In the genomic region with DNA sequence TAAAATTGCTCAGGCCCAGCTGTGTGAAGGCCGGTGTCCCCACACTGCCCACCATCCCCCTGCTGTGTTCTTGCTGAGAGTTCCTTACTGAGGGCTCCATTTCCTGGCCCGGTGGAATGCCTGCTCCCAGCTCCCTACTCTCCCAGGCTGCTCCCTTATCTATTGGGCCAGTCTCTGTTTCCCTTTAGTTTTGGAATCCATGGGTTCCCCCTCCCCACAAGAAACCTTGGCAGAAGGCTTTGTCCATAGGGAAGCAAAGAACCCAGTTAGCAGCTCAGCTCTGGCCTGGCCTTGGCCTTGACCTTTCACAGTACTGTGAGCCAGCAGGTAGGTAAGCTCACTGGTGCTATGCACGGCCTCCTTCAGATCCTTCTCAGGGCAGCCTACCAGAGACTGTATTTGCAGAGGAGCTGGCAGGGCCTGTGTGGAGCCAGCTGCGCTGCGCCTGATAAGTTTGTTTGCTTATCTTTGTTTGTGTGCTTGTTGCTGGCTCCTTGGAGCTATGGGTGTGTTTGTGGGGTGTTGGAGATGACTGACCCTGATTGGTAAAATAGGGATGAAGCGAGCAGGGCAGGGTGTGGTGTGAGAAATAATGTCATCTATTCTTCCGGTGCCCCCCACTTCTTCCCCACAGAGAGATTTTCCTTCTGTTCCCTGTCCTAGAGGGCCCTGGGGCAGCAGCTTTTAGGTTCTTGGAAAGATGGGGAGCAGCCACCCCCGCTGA, we compare ENCODE assay signal across 1 cellular context.
TF ChIP-seq lines count a peak whose summit lies in the region.

No MANE protein-coding gene starts in this region.

TF ChIP-seq in K562, 482 proteins besides CTCF, POLR2A, EP300 and RAD21 (continued from another document and continues in another):
- peak; percentile 95 for TF ChIP-seq PML (IDR thresholded peaks at IDR 0.05; ENCODE audit: low read length)
- no peak for TF ChIP-seq XRCC4 (IDR thresholded peaks at IDR 0.05; ENCODE audit: extremely low read depth, insufficient read depth, insufficient read length)
- no peak for TF ChIP-seq MCM3 (IDR thresholded peaks at IDR 0.05)
- no peak for TF ChIP-seq SMARCB1 (IDR thresholded peaks at IDR 0.05; ENCODE audit: insufficient read length, low read depth)
- TF ChIP-seq, protein P1, sequence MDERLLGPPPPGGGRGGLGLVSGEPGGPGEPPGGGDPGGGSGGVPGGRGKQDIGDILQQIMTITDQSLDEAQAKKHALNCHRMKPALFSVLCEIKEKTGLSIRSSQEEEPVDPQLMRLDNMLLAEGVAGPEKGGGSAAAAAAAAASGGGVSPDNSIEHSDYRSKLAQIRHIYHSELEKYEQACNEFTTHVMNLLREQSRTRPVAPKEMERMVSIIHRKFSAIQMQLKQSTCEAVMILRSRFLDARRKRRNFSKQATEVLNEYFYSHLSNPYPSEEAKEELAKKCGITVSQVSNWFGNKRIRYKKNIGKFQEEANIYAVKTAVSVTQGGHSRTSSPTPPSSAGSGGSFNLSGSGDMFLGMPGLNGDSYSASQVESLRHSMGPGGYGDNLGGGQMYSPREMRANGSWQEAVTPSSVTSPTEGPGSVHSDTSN (CRISPR knock-in tag; IDR thresholded peaks at IDR 0.05; ENCODE audit: low read depth): no peak
- TF ChIP-seq, protein P1 (tag; conservative IDR thresholded peaks at IDR 0.05; ENCODE audit: low read depth): no peak
- TF ChIP-seq MAFG (tag; conservative IDR thresholded peaks at IDR 0.05): no peak
- no peak for TF ChIP-seq RBFOX2 (IDR thresholded peaks at IDR 0.05; ENCODE audit: low read depth, low read length)
- TF ChIP-seq SMARCC2 (IDR thresholded peaks at IDR 0.05; ENCODE audit: low read depth): peak; percentile 95
- no peak for TF ChIP-seq MTF1 (CRISPR knock-in tag; IDR thresholded peaks at IDR 0.05; ENCODE audit: borderline replicate concordance)
- TF ChIP-seq TSC22D4 (tag; IDR thresholded peaks at IDR 0.05): no peak
- TF ChIP-seq CEBPG (CRISPR knock-in tag; IDR thresholded peaks at IDR 0.05): no peak
- no peak for TF ChIP-seq CEBPG (tag; conservative IDR thresholded peaks at IDR 0.05 in 1 of 2, IDR thresholded peaks at IDR 0.05 in 1 of 2)
- TF ChIP-seq, protein P2, sequence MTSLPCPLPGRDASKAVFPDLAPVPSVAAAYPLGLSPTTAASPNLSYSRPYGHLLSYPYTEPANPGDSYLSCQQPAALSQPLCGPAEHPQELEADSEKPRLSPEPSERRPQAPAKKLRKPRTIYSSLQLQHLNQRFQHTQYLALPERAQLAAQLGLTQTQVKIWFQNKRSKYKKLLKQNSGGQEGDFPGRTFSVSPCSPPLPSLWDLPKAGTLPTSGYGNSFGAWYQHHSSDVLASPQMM (CRISPR knock-in tag; IDR thresholded peaks at IDR 0.05): no peak
- TF ChIP-seq ZNF436 (CRISPR knock-in tag; IDR thresholded peaks at IDR 0.05): no peak
- peak; percentile 74; the same call in 1 of the 2 replicates for TF ChIP-seq MYNN (IDR thresholded peaks at IDR 0.05)
- no peak for TF ChIP-seq MYNN (CRISPR knock-in tag; IDR thresholded peaks at IDR 0.05)
- TF ChIP-seq, protein P3, sequence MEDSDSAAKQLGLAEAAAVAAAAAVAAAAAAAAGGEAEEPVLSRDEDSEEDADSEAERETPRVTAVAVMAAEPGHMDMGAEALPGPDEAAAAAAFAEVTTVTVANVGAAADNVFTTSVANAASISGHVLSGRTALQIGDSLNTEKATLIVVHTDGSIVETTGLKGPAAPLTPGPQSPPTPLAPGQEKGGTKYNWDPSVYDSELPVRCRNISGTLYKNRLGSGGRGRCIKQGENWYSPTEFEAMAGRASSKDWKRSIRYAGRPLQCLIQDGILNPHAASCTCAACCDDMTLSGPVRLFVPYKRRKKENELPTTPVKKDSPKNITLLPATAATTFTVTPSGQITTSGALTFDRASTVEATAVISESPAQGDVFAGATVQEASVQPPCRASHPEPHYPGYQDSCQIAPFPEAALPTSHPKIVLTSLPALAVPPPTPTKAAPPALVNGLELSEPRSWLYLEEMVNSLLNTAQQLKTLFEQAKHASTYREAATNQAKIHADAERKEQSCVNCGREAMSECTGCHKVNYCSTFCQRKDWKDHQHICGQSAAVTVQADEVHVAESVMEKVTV (CRISPR knock-in tag; IDR thresholded peaks at IDR 0.05): no peak
- TF ChIP-seq ZNF586 (CRISPR knock-in tag; conservative IDR thresholded peaks at IDR 0.05): no peak
- TF ChIP-seq EWSR1 (IDR thresholded peaks at IDR 0.05; ENCODE audit: borderline replicate concordance, low read depth, partially characterized antibody): no peak
- TF ChIP-seq CBX1 (IDR thresholded peaks at IDR 0.05; ENCODE audit: low read depth): no peak
- peak; percentile 49; the same call in 1 of the 2 replicates for TF ChIP-seq ZNF583 (CRISPR knock-in tag; IDR thresholded peaks at IDR 0.05)
- TF ChIP-seq MBD2 (IDR thresholded peaks at IDR 0.05; ENCODE audit: borderline replicate concordance, low read depth): peak; percentile 53; the same call in 1 of the 2 replicates
- TF ChIP-seq HDAC3 (IDR thresholded peaks at IDR 0.05; ENCODE audit: borderline replicate concordance, partially characterized antibody): peak; percentile 86
- TF ChIP-seq, protein P4, sequence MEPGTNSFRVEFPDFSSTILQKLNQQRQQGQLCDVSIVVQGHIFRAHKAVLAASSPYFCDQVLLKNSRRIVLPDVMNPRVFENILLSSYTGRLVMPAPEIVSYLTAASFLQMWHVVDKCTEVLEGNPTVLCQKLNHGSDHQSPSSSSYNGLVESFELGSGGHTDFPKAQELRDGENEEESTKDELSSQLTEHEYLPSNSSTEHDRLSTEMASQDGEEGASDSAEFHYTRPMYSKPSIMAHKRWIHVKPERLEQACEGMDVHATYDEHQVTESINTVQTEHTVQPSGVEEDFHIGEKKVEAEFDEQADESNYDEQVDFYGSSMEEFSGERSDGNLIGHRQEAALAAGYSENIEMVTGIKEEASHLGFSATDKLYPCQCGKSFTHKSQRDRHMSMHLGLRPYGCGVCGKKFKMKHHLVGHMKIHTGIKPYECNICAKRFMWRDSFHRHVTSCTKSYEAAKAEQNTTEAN (CRISPR knock-in tag; IDR thresholded peaks at IDR 0.05): no peak
- TF ChIP-seq ZC3H8 (IDR thresholded peaks at IDR 0.05): no peak
- TF ChIP-seq, protein P5, sequence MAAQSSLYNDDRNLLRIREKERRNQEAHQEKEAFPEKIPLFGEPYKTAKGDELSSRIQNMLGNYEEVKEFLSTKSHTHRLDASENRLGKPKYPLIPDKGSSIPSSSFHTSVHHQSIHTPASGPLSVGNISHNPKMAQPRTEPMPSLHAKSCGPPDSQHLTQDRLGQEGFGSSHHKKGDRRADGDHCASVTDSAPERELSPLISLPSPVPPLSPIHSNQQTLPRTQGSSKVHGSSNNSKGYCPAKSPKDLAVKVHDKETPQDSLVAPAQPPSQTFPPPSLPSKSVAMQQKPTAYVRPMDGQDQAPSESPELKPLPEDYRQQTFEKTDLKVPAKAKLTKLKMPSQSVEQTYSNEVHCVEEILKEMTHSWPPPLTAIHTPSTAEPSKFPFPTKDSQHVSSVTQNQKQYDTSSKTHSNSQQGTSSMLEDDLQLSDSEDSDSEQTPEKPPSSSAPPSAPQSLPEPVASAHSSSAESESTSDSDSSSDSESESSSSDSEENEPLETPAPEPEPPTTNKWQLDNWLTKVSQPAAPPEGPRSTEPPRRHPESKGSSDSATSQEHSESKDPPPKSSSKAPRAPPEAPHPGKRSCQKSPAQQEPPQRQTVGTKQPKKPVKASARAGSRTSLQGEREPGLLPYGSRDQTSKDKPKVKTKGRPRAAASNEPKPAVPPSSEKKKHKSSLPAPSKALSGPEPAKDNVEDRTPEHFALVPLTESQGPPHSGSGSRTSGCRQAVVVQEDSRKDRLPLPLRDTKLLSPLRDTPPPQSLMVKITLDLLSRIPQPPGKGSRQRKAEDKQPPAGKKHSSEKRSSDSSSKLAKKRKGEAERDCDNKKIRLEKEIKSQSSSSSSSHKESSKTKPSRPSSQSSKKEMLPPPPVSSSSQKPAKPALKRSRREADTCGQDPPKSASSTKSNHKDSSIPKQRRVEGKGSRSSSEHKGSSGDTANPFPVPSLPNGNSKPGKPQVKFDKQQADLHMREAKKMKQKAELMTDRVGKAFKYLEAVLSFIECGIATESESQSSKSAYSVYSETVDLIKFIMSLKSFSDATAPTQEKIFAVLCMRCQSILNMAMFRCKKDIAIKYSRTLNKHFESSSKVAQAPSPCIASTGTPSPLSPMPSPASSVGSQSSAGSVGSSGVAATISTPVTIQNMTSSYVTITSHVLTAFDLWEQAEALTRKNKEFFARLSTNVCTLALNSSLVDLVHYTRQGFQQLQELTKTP (IDR thresholded peaks at IDR 0.05; ENCODE audit: low read depth in 1 of 2, partially characterized antibody in 2 of 2): no peak
- no peak for TF ChIP-seq MAFF (IDR thresholded peaks at IDR 0.05; ENCODE audit: low read length)
- TF ChIP-seq, protein P6, sequence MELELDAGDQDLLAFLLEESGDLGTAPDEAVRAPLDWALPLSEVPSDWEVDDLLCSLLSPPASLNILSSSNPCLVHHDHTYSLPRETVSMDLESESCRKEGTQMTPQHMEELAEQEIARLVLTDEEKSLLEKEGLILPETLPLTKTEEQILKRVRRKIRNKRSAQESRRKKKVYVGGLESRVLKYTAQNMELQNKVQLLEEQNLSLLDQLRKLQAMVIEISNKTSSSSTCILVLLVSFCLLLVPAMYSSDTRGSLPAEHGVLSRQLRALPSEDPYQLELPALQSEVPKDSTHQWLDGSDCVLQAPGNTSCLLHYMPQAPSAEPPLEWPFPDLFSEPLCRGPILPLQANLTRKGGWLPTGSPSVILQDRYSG (tag; conservative IDR thresholded peaks at IDR 0.05; ENCODE audit: low read depth): 0 out of 2 replicates have a peak, but pooled peaks have one; percentile 42
- TF ChIP-seq, protein P7, sequence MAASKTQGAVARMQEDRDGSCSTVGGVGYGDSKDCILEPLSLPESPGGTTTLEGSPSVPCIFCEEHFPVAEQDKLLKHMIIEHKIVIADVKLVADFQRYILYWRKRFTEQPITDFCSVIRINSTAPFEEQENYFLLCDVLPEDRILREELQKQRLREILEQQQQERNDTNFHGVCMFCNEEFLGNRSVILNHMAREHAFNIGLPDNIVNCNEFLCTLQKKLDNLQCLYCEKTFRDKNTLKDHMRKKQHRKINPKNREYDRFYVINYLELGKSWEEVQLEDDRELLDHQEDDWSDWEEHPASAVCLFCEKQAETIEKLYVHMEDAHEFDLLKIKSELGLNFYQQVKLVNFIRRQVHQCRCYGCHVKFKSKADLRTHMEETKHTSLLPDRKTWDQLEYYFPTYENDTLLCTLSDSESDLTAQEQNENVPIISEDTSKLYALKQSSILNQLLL (CRISPR knock-in tag; IDR thresholded peaks at IDR 0.05; ENCODE audit: borderline replicate concordance): no peak
- peak; percentile 47; the same call in 1 of the 2 replicates for TF ChIP-seq PHF21A (IDR thresholded peaks at IDR 0.05; ENCODE audit: borderline replicate concordance, low read depth)
- TF ChIP-seq ASH1L (IDR thresholded peaks at IDR 0.05; ENCODE audit: borderline replicate concordance, low read depth, partially characterized antibody): no peak
- no peak for TF ChIP-seq IRF2 (CRISPR knock-in tag; IDR thresholded peaks at IDR 0.05)
- TF ChIP-seq, protein P8, sequence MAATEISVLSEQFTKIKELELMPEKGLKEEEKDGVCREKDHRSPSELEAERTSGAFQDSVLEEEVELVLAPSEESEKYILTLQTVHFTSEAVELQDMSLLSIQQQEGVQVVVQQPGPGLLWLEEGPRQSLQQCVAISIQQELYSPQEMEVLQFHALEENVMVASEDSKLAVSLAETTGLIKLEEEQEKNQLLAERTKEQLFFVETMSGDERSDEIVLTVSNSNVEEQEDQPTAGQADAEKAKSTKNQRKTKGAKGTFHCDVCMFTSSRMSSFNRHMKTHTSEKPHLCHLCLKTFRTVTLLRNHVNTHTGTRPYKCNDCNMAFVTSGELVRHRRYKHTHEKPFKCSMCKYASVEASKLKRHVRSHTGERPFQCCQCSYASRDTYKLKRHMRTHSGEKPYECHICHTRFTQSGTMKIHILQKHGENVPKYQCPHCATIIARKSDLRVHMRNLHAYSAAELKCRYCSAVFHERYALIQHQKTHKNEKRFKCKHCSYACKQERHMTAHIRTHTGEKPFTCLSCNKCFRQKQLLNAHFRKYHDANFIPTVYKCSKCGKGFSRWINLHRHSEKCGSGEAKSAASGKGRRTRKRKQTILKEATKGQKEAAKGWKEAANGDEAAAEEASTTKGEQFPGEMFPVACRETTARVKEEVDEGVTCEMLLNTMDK (IDR thresholded peaks at IDR 0.05; ENCODE audit: borderline replicate concordance, insufficient read depth, low read depth, low read length, poor library complexity, severe bottlenecking): no peak
- TF ChIP-seq SAFB (IDR thresholded peaks at IDR 0.05; ENCODE audit: borderline replicate concordance, low read depth, low read length): no peak
- 0 out of 2 replicates have a peak, but pooled peaks have one; percentile 40 for TF ChIP-seq NFE2 (IDR thresholded peaks at IDR 0.05; ENCODE audit: low read depth)
- TF ChIP-seq, protein P9, sequence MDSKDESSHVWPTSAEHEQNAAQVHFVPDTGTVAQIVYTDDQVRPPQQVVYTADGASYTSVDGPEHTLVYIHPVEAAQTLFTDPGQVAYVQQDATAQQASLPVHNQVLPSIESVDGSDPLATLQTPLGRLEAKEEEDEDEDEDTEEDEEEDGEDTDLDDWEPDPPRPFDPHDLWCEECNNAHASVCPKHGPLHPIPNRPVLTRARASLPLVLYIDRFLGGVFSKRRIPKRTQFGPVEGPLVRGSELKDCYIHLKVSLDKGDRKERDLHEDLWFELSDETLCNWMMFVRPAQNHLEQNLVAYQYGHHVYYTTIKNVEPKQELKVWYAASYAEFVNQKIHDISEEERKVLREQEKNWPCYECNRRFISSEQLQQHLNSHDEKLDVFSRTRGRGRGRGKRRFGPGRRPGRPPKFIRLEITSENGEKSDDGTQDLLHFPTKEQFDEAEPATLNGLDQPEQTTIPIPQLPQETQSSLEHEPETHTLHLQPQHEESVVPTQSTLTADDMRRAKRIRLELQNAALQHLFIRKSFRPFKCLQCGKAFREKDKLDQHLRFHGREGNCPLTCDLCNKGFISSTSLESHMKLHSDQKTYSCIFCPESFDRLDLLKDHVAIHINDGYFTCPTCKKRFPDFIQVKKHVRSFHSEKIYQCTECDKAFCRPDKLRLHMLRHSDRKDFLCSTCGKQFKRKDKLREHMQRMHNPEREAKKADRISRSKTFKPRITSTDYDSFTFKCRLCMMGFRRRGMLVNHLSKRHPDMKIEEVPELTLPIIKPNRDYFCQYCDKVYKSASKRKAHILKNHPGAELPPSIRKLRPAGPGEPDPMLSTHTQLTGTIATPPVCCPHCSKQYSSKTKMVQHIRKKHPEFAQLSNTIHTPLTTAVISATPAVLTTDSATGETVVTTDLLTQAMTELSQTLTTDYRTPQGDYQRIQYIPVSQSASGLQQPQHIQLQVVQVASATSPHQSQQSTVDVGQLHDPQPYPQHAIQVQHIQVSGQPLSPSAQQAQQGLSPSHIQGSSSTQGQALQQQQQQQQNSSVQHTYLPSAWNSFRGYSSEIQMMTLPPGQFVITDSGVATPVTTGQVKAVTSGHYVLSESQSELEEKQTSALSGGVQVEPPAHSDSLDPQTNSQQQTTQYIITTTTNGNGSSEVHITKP (IDR thresholded peaks at IDR 0.05; ENCODE audit: partially characterized antibody): peak; percentile 42
- TF ChIP-seq FOXK1 (CRISPR knock-in tag; IDR thresholded peaks at IDR 0.05; ENCODE audit: borderline replicate concordance): no peak
